7 cellular contexts compared by ENCODE assay signal in genomic region chr1:27862671-27863551, GRCh38. TPM values are rescaled to one million over a fixed set of nuclear protein-coding genes. Genes with fewer than 3 reads are reported as not detected.
DNase-seq lines count a peak whose midpoint lies in the region; ATAC-seq, FAIRE-seq and TF ChIP-seq lines count a peak whose summit lies in the region.

No MANE protein-coding gene starts in this region.

- H3K9me3 ChIP-seq in lower lobe of right lung (no peaks in the 10 kb centered on the region), upper lobe of right lung (no peaks in the 10 kb centered on the region)

- no peaks in the 10 kb centered on the region for H3K27me3 Mint-ChIP-seq in chondrocyte (ENCODE audit: low read depth)

- H3K4me1 ChIP-seq in lower lobe of right lung (peaks cover 24% of the 10 kb centered on the region), upper lobe of right lung (peaks cover 3% of the 10 kb centered on the region)

- H3K4me3 Mint-ChIP-seq in chondrocyte (ENCODE audit: unreplicated experiment) = no peak overlapping the region

- H3K4me3 ChIP-seq in lower lobe of right lung (peak overlapping the region; percentile 11), upper lobe of right lung (no peak overlapping the region)

- H3K9me3 Mint-ChIP-seq in chondrocyte (ENCODE audit: low read depth) = no peaks in the 10 kb centered on the region

- H3K27ac ChIP-seq in lower lobe of right lung = peak overlapping the region; percentile 80
- peak overlapping the region; percentile 86 for H3K27ac ChIP-seq in upper lobe of right lung

- peak; percentile 80 to 90 for ATAC-seq in lower lobe of right lung
- peak; percentile 89 for ATAC-seq in upper lobe of right lung
- ATAC-seq in HG02885 (IDR thresholded peaks at IDR 0.05; ENCODE audit: poor library complexity, unreplicated experiment) = no peak

- peak overlapping the region; percentile 78 for H3K27ac Mint-ChIP-seq in chondrocyte (ENCODE audit: unreplicated experiment)

- H3K27me3 ChIP-seq in lower lobe of right lung (ENCODE audit: low read depth) = no peaks in the 10 kb centered on the region
- H3K27me3 ChIP-seq in upper lobe of right lung = no peaks in the 10 kb centered on the region

- H3K36me3 ChIP-seq in lower lobe of right lung (no peaks in the 10 kb centered on the region), upper lobe of right lung (no peaks in the 10 kb centered on the region)

- H3K36me3 Mint-ChIP-seq in chondrocyte (ENCODE audit: low read depth) = no peaks in the 10 kb centered on the region

- FAIRE-seq in GM19239 (lab: Jason Lieb, UNC) (peak; percentile 84), frontal cortex (lab: Jason Lieb, UNC) (no peak)

- no peak for TF ChIP-seq CTCF in chondrocyte (IDR thresholded peaks at IDR 0.05)
- no peak for TF ChIP-seq CTCF in lower lobe of right lung (IDR thresholded peaks at IDR 0.05)
- TF ChIP-seq CTCF in upper lobe of right lung (IDR thresholded peaks at IDR 0.05) = no peak

- H3K4me1 Mint-ChIP-seq in chondrocyte (ENCODE audit: low read depth) = peaks cover 13% of the 10 kb centered on the region

- DNase-seq in GM19239 (ENCODE audit: insufficient read length, low spot score) = no peak
- DNase-seq in NOMO-1 (lab: John Stamatoyannopoulos, UW; ENCODE audit: unreplicated experiment in 2 of 2) = peak; percentile 80 to 93
- DNase-seq in chondrocyte (ENCODE audit: low spot score) = peak; percentile 58
- peak; percentile 77 for DNase-seq in lower lobe of right lung
- DNase-seq in upper lobe of right lung = peak; percentile 72
- no peak for DNase-seq in frontal cortex (ENCODE audit: low spot score in 2 of 2)

- intact Hi-C loops in lower lobe of right lung (cut with DNase I) = no loop called here
- intact Hi-C loops in upper lobe of right lung (cut with DNase I) = loop anchor here (10.0 kb wide), 1 partner anchor 112 kb away; no protein-coding TSS in a partner anchor

RNA-seq across cellular contexts. Expression of gene THEMIS2, which starts 9.4 kb away (rescaled TPM):
- total RNA-seq in chondrocyte (1.2 to 3.9 TPM (median 1.6 TPM) in 3 replicates), lower lobe of right lung (161 TPM), upper lobe of right lung (89.6 TPM), frontal cortex (3.7 TPM)

RNA-seq across cellular contexts. Expression of gene PPP1R8, which starts 32.3 kb away (rescaled TPM):
- total RNA-seq in chondrocyte (39.7 to 42.9 TPM (median 41.7 TPM) in 3 replicates), lower lobe of right lung (31.3 TPM), upper lobe of right lung (33.0 TPM), frontal cortex (80.7 TPM)

RNA-seq across cellular contexts. Expression of gene RPA2, which starts 51.5 kb away (rescaled TPM):
- total RNA-seq in chondrocyte (15.1 to 24.8 TPM (median 15.5 TPM) in 3 replicates), lower lobe of right lung (26.3 TPM), upper lobe of right lung (22.4 TPM), frontal cortex (86.8 TPM)

Comparison
In these comparisons a context has a peak if more than half of its experiments do, and no peak if none do; other contexts are left out.
1. DNase-seq: peak in NOMO-1 (2 of 2), chondrocyte (single experiment), lower lobe of right lung (single experiment) and upper lobe of right lung (single experiment); none in GM19239 (single experiment) and frontal cortex (0 of 2).
2. RNA of gene THEMIS2, which starts 9.4 kb away (total RNA-seq): 161 TPM in lower lobe of right lung (single experiment) and 89.6 TPM in upper lobe of right lung (single experiment); 3.7 TPM in frontal cortex (single experiment) and 1.2 to 3.9 TPM in chondrocyte; every median in the first group is over 10 times any median in the second.